Comparison of ENCODE assay signal across 10 cellular contexts in the genomic region with DNA sequence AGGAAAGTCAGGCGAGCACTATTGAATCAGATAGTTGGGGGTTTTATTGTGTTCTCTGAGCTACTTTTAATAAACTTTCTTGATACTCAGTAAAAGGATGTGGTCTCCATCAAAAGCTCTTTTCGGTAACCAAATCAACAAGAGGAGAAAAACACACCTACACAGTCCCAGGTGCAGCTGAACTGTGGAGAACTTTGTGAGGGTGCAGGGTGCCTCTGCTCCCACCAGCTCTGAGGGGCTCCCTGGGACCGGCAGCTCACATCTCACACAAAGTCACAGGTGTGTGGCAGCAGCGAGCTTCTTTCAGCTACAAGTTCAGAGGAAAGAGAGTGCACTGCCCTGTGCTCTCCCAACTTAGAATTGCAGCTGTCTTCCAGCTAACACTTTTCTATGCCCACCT.
DNase-seq lines count a peak whose midpoint lies in the region; ATAC-seq and TF ChIP-seq lines count a peak whose summit lies in the region.
"Had no signal": no experiment of that assay in that cellular context is flagged by ENCODE, and none has a peak within 500 bp of the region (broad histone marks: within the 10 kb centered on the region; RNA-seq: fewer than 3 reads in every experiment).

No MANE protein-coding gene starts in this region.

- no peaks in the 10 kb centered on the region for H3K27me3 Mint-ChIP-seq in activated CD4-positive, alpha-beta T cell treated with anti-CD3 and anti-CD28 coated beads, Interleukin-2, amount 10 ng/mL, durations not matched to agents 24 days and 14 days
- no peaks in the 10 kb centered on the region for H3K27me3 Mint-ChIP-seq in glutamatergic neuron (ENCODE audit: unreplicated experiment)

- no peak overlapping the region for H3K4me3 ChIP-seq in dorsolateral prefrontal cortex

- DNase-seq in activated CD4-positive, alpha-beta T cell treated with anti-CD3 and anti-CD28 coated beads, Interleukin-2, amount 10 ng/mL, durations not matched to agents 24 days and 14 days, result peak; percentile 89
- peak; percentile 55 for DNase-seq in activated naive CD8-positive, alpha-beta T cell treated with anti-CD3 and anti-CD28 coated beads, Interleukin-2, amount 50 U/mL, for 16 hours (ENCODE audit: low read depth, low spot score)
- peak; percentile 22 for DNase-seq in stimulated activated CD8-positive, alpha-beta memory T cell treated with anti-CD3 and anti-CD28 coated beads, Interleukin-15, amount 100 ng/mL, for 24 hours (ENCODE audit: low read depth)
- no peak for DNase-seq in dorsolateral prefrontal cortex
- DNase-seq in glutamatergic neuron, result no peak
- no peak for DNase-seq in NCI-H1092 (lab: John Stamatoyannopoulos, UW)
- DNase-seq: DMS79 treated with DMSO at 0.1 percent for 48 hours, left colon had no signal

- H3K36me3 Mint-ChIP-seq in activated CD4-positive, alpha-beta T cell treated with anti-CD3 and anti-CD28 coated beads, Interleukin-2, amount 10 ng/mL, durations not matched to agents 24 days and 14 days (ENCODE audit: low read depth), result peaks cover 33% of the 10 kb centered on the region
- peaks cover 9% of the 10 kb centered on the region for H3K36me3 Mint-ChIP-seq in glutamatergic neuron (ENCODE audit: unreplicated experiment)

- TF ChIP-seq CTCF in dorsolateral prefrontal cortex (IDR thresholded peaks at IDR 0.05 in 54 of 56, conservative IDR thresholded peaks at IDR 0.05 in 2 of 56; ENCODE audit: low read depth in 1 of 56, partially characterized antibody in 56 of 56) (no peak), glutamatergic neuron (IDR thresholded peaks at IDR 0.05; ENCODE audit: partially characterized antibody, unreplicated experiment) (no peak)

- peak overlapping the region; percentile 65 for H3K4me3 Mint-ChIP-seq in activated CD4-positive, alpha-beta T cell treated with anti-CD3 and anti-CD28 coated beads, Interleukin-2, amount 10 ng/mL, durations not matched to agents 24 days and 14 days
- no peak overlapping the region for H3K4me3 Mint-ChIP-seq in glutamatergic neuron (ENCODE audit: unreplicated experiment)

- H3K9me3 Mint-ChIP-seq in activated CD4-positive, alpha-beta T cell treated with anti-CD3 and anti-CD28 coated beads, Interleukin-2, amount 10 ng/mL, durations not matched to agents 24 days and 14 days, result peaks cover 14% of the 10 kb centered on the region
- no peaks in the 10 kb centered on the region for H3K9me3 Mint-ChIP-seq in glutamatergic neuron (ENCODE audit: unreplicated experiment)

- H3K27me3 ChIP-seq in dorsolateral prefrontal cortex, result peaks cover 0 to 6% (median 0%) of the 10 kb centered on the region in 45 donors

- peaks cover 58% of the 10 kb centered on the region for H3K4me1 Mint-ChIP-seq in activated CD4-positive, alpha-beta T cell treated with anti-CD3 and anti-CD28 coated beads, Interleukin-2, amount 10 ng/mL, durations not matched to agents 24 days and 14 days
- no peaks in the 10 kb centered on the region for H3K4me1 Mint-ChIP-seq in glutamatergic neuron (ENCODE audit: low read depth, unreplicated experiment)

- no peak overlapping the region for H3K27ac ChIP-seq in dorsolateral prefrontal cortex

- peak; percentile 67 for ATAC-seq in GM19351 (IDR thresholded peaks at IDR 0.05; ENCODE audit: unreplicated experiment)
- ATAC-seq in HG02840 (IDR thresholded peaks at IDR 0.05; ENCODE audit: low FRiP score, unreplicated experiment), result no peak
- ATAC-seq: left colon had no signal

- intact Hi-C loops in activated CD4-positive, alpha-beta T cell treated with anti-CD3 and anti-CD28 coated beads, Interleukin-2, amount 10 ng/mL, durations not matched to agents 24 days and 14 days (cut with micrococcal nuclease), result loop anchor here (1.0 to 10.0 kb wide), 14 partner anchors 21 to 1113 kb away; no protein-coding TSS in a partner anchor
- intact Hi-C loops in dorsolateral prefrontal cortex (cut with DNase I), result no loop called here

- peak overlapping the region; percentile 97 for H3K27ac Mint-ChIP-seq in activated CD4-positive, alpha-beta T cell treated with anti-CD3 and anti-CD28 coated beads, Interleukin-2, amount 10 ng/mL, durations not matched to agents 24 days and 14 days
- no peak overlapping the region for H3K27ac Mint-ChIP-seq in glutamatergic neuron (ENCODE audit: unreplicated experiment)

Comparison
In these comparisons a context has a peak if more than half of its experiments do, and no peak if none do; other contexts are left out.
1. DNase-seq: peak in activated CD4-positive, alpha-beta T cell treated with anti-CD3 and anti-CD28 coated beads, Interleukin-2, amount 10 ng/mL, durations not matched to agents 24 days and 14 days (single experiment), activated naive CD8-positive, alpha-beta T cell treated with anti-CD3 and anti-CD28 coated beads, Interleukin-2, amount 50 U/mL, for 16 hours (single experiment) and stimulated activated CD8-positive, alpha-beta memory T cell treated with anti-CD3 and anti-CD28 coated beads, Interleukin-15, amount 100 ng/mL, for 24 hours (single experiment); none in dorsolateral prefrontal cortex (0 of 10), glutamatergic neuron (single experiment) and NCI-H1092 (single experiment).